Comparison of ENCODE assay signal across 8 cellular contexts in genomic region chr20:41141153-41141815, GRCh38. TPM values are rescaled to one million over a fixed set of nuclear protein-coding genes. Genes with fewer than 3 reads are reported as not detected.
DNase-seq lines count a peak whose midpoint lies in the region; ATAC-seq, FAIRE-seq and TF ChIP-seq lines count a peak whose summit lies in the region.

No MANE protein-coding gene starts in this region.

- TF ChIP-seq CTCF in kidney (IDR thresholded peaks at IDR 0.05; ENCODE audit: borderline replicate concordance, extremely low read depth, insufficient read depth): no peak
- TF ChIP-seq CTCF in osteoblast (IDR thresholded peaks at IDR 0.05; ENCODE audit: extremely low read depth, low read depth, low read length): no peak

- H3K9me3 ChIP-seq in kidney (ENCODE audit: control insufficient read depth in 1 of 2, low read length in 2 of 2): no peaks in the 10 kb centered on the region
- no peaks in the 10 kb centered on the region for H3K9me3 ChIP-seq in stomach smooth muscle (ENCODE audit: control insufficient read depth in 2 of 2, low read length in 2 of 2)
- no peaks in the 10 kb centered on the region for H3K9me3 ChIP-seq in osteoblast (ENCODE audit: low read depth, low read length)

- H3K9ac ChIP-seq in kidney (ENCODE audit: low read length in 2 of 2): peak overlapping the region in 1 of 2 donors; percentile 49
- H3K9ac ChIP-seq in stomach smooth muscle (ENCODE audit: low read length in 2 of 2): no peak overlapping the region

- no peaks in the 10 kb centered on the region for H3K27me3 ChIP-seq in stomach smooth muscle (ENCODE audit: control insufficient read depth in 1 of 2, insufficient read depth in 2 of 2, low read length in 2 of 2)
- no peaks in the 10 kb centered on the region for H3K27me3 ChIP-seq in osteoblast (ENCODE audit: insufficient read depth, low read length)

- H3K36me3 ChIP-seq in kidney (ENCODE audit: control insufficient read depth in 1 of 2, insufficient read depth in 2 of 2, low read length in 2 of 2): no peaks in the 10 kb centered on the region
- peaks cover 0 to 5% of the 10 kb centered on the region in 2 donors for H3K36me3 ChIP-seq in stomach smooth muscle (ENCODE audit: control insufficient read depth in 2 of 2, insufficient read depth in 2 of 2, low read length in 2 of 2)
- H3K36me3 ChIP-seq in osteoblast (ENCODE audit: insufficient read depth, low read length): no peaks in the 10 kb centered on the region

- H3K4me2 ChIP-seq in osteoblast (ENCODE audit: insufficient read depth, low read length): no peak overlapping the region

- intact Hi-C loops in kidney (cut with DNase I): no loop called here

- H2AFZ ChIP-seq in osteoblast (ENCODE audit: low read length): no peak overlapping the region

- H4K20me1 ChIP-seq in osteoblast (ENCODE audit: insufficient read depth, low read length): peaks cover 79% of the 10 kb centered on the region

- H3K4me1 ChIP-seq in kidney (ENCODE audit: control insufficient read depth in 1 of 2, insufficient read depth in 1 of 2, low read depth in 1 of 2, low read length in 2 of 2) (peaks cover 43 to 58% of the 10 kb centered on the region in 2 donors), stomach smooth muscle (ENCODE audit: control insufficient read depth, insufficient read depth, low read length) (peaks cover 65% of the 10 kb centered on the region), osteoblast (ENCODE audit: insufficient read depth, low read length) (peaks cover 22% of the 10 kb centered on the region)

- H3K4me3 ChIP-seq in kidney (ENCODE audit: low read length in 2 of 2) (no peak overlapping the region), stomach smooth muscle (ENCODE audit: low read length in 2 of 2) (peak overlapping the region in 1 of 2 donors; percentile 35), osteoblast (ENCODE audit: insufficient read depth, low read length) (no peak overlapping the region)

- no peak for ATAC-seq in GM19351 (IDR thresholded peaks at IDR 0.05; ENCODE audit: unreplicated experiment)
- no peak for ATAC-seq in HG02981 (IDR thresholded peaks at IDR 0.05; ENCODE audit: unreplicated experiment)

- H3K79me2 ChIP-seq in osteoblast (ENCODE audit: insufficient read depth, low read length): peaks cover 94% of the 10 kb centered on the region

- DNase-seq in LHCN-M2 (ENCODE audit: low read depth): peak; percentile 92
- DNase-seq in kidney: no peak
- DNase-seq in NCI-H1417 (lab: John Stamatoyannopoulos, UW): no peak
- no peak for DNase-seq in osteoblast (ENCODE audit: insufficient read length, low spot score, missing footprints)

- H3K27ac ChIP-seq in angular gyrus (ENCODE audit: low read depth, low read length): peak overlapping the region; percentile 49
- H3K27ac ChIP-seq in kidney (ENCODE audit: low read depth in 2 of 2, low read length in 2 of 2): peak overlapping the region; percentile 61 to 76
- H3K27ac ChIP-seq in stomach smooth muscle (ENCODE audit: low read length): peak overlapping the region; percentile 46
- H3K27ac ChIP-seq in osteoblast (ENCODE audit: low read depth, low read length): no peak overlapping the region

- FAIRE-seq in kidney (lab: Jason Lieb, UNC): no peak

RNA-seq across cellular contexts. Expression of gene PLCG1, which starts 3.9 kb away (rescaled TPM):
- total RNA-seq in LHCN-M2 (2014; rRNA removed) (75.9 and 81.2 TPM in 2 replicates), kidney (117 TPM), osteoblast (72.4 and 73.7 TPM in 2 replicates)
- polyA plus RNA-seq in LHCN-M2 (2012): 56.2 TPM
- polyA plus RNA-seq in kidney (ENCODE audit: insufficient read depth, low read depth, low replicate concordance): 12.5 TPM
